In genomic region chr15:62306851-62307504, GRCh38 we compare ENCODE assay signal across 1 cellular context.
TF ChIP-seq lines count a peak whose summit lies in the region.

No MANE protein-coding gene starts in this region.

TF ChIP-seq in GM23338, 12 proteins besides CTCF, POLR2A, EP300 and RAD21 (continued from another document):
- TF ChIP-seq ZNF462 (CRISPR knock-in tag; IDR thresholded peaks at IDR 0.05) (no peak), ZNF331 (CRISPR knock-in tag; IDR thresholded peaks at IDR 0.05; ENCODE audit: low read depth) (no peak), CREB1 (CRISPR knock-in tag; IDR thresholded peaks at IDR 0.05; ENCODE audit: low read depth) (no peak), NANOG (IDR thresholded peaks at IDR 0.05; ENCODE audit: borderline replicate concordance) (no peak), POLR2AphosphoS5 (IDR thresholded peaks at IDR 0.05; ENCODE audit: low read depth) (no peak)
